In genomic region chr17:40779181-40779909, GRCh38 we compare ENCODE assay signal across 11 cellular contexts. TPM values are rescaled to one million over a fixed set of nuclear protein-coding genes. Genes with fewer than 3 reads are reported as not detected.
DNase-seq lines count a peak whose midpoint lies in the region; ATAC-seq and TF ChIP-seq lines count a peak whose summit lies in the region.
"Had no signal": no experiment of that assay in that cellular context is flagged by ENCODE, and none has a peak within 500 bp of the region (broad histone marks: within the 10 kb centered on the region; RNA-seq: fewer than 3 reads in every experiment).

No MANE protein-coding gene starts in this region.

- TF ChIP-seq POLR2A in GM18505 (IDR thresholded peaks at IDR 0.05; ENCODE audit: borderline replicate concordance, extremely low read depth, insufficient read depth, insufficient read length): no peak

- H3K9me3 Mint-ChIP-seq in activated T-helper 17 cell treated with anti-CD3 and anti-CD28 coated beads, Interleukin-2, amount 50 U/mL, for 72 hours: no peaks in the 10 kb centered on the region

- peaks cover 59% of the 10 kb centered on the region for H3K27me3 Mint-ChIP-seq in activated T-helper 17 cell treated with anti-CD3 and anti-CD28 coated beads, Interleukin-2, amount 50 U/mL, for 72 hours

- H3K9me3 ChIP-seq in right cardiac atrium (ENCODE audit: control insufficient read depth, low read length): no peaks in the 10 kb centered on the region
- no peaks in the 10 kb centered on the region for H3K9me3 ChIP-seq in left lung

- intact Hi-C loops in right cardiac atrium (cut with DNase I): no loop called here
- intact Hi-C loops in left ventricle myocardium superior (cut with micrococcal nuclease): no loop called here
- intact Hi-C loops in left lung (cut with DNase I): no loop called here

- peak overlapping the region; percentile 42 for H3K4me3 Mint-ChIP-seq in activated T-helper 17 cell treated with anti-CD3 and anti-CD28 coated beads, Interleukin-2, amount 50 U/mL, for 72 hours

- TF ChIP-seq CTCF in left lung (IDR thresholded peaks at IDR 0.05): no peak

- H3K4me1 Mint-ChIP-seq in activated T-helper 17 cell treated with anti-CD3 and anti-CD28 coated beads, Interleukin-2, amount 50 U/mL, for 72 hours: peaks cover 3% of the 10 kb centered on the region

- H3K27ac Mint-ChIP-seq in activated T-helper 17 cell treated with anti-CD3 and anti-CD28 coated beads, Interleukin-2, amount 50 U/mL, for 72 hours: no peak overlapping the region

- H3K4me1 ChIP-seq in right cardiac atrium (ENCODE audit: control insufficient read depth, insufficient read depth, low read length) (no peaks in the 10 kb centered on the region), left lung (no peaks in the 10 kb centered on the region)

- no peaks in the 10 kb centered on the region for H3K36me3 ChIP-seq in left lung

- H3K36me3 Mint-ChIP-seq in activated T-helper 17 cell treated with anti-CD3 and anti-CD28 coated beads, Interleukin-2, amount 50 U/mL, for 72 hours (ENCODE audit: low read depth): no peaks in the 10 kb centered on the region

- peak in 1 of 3 donors; percentile 49 for DNase-seq in right cardiac atrium
- DNase-seq in left ventricle myocardium superior: no peak
- peak; percentile 71 to 87 for DNase-seq in left lung
- DNase-seq in COLO829 (ENCODE audit: low spot score): no peak
- DNase-seq in HPDE6-E6E7 (ENCODE audit: extremely low spot score): no peak
- DNase-seq in SKM-1 (lab: John Stamatoyannopoulos, UW; ENCODE audit: unreplicated experiment): no peak
- DNase-seq: COR-L47 had no signal

- no peak overlapping the region for H3K27ac ChIP-seq in right cardiac atrium (ENCODE audit: low read length)
- peak overlapping the region; percentile 19 to 44 for H3K27ac ChIP-seq in left lung

- 30% methylated on average over 37 of the region's 37 CpGs for WGBS in right cardiac atrium

- peak in 1 of 2 donors; percentile 41 for ATAC-seq in right cardiac atrium
- ATAC-seq in left ventricle myocardium superior: no peak
- no peak for ATAC-seq in activated T-helper 17 cell treated with anti-CD3 and anti-CD28 coated beads, Interleukin-2, amount 50 U/mL, for 72 hours (replicated peaks)
- ATAC-seq in left lung: peak; percentile 96
- no peak for ATAC-seq in GM18505 (IDR thresholded peaks at IDR 0.05; ENCODE audit: unreplicated experiment)

- H3K4me3 ChIP-seq in right cardiac atrium (ENCODE audit: low read length) (peak overlapping the region; percentile 48), left lung (peak overlapping the region; percentile 9 to 23)

- H3K27me3 ChIP-seq in right cardiac atrium (ENCODE audit: control insufficient read depth, insufficient read depth) (no peaks in the 10 kb centered on the region), left lung (peaks cover 19 to 43% of the 10 kb centered on the region in 2 donors)

RNA-seq across cellular contexts. Expression of gene KRT27, which starts 3.0 kb away (rescaled TPM):
- total RNA-seq in right cardiac atrium (under 1 TPM in 1 of 4 donors, not detected in 3; 0.21 TPM), left ventricle myocardium superior (not detected), left lung (under 1 TPM; 0.44 to 0.55 TPM)
- 0.43 TPM for polyA plus RNA-seq in right cardiac atrium
- not detected for total RNA-seq in activated T-helper 17 cell treated with anti-CD3 and anti-CD28 coated beads, Interleukin-2, amount 50 U/mL, for 72 hours
- total RNA-seq: mesenteric fat pad, NCI-H460 had no signal

RNA-seq across cellular contexts. Expression of gene KRT26, which starts 7.3 kb away (rescaled TPM):
- total RNA-seq in right cardiac atrium (not detected), left ventricle myocardium superior (not detected), left lung (not detected)
- polyA plus RNA-seq in right cardiac atrium: not detected
- total RNA-seq in activated T-helper 17 cell treated with anti-CD3 and anti-CD28 coated beads, Interleukin-2, amount 50 U/mL, for 72 hours: not detected
- total RNA-seq: mesenteric fat pad, NCI-H460 had no signal

RNA-seq across cellular contexts. Expression of gene KRT28, which starts 20.4 kb away (rescaled TPM):
- total RNA-seq in right cardiac atrium (not detected), left ventricle myocardium superior (not detected), left lung (not detected)
- not detected for polyA plus RNA-seq in right cardiac atrium
- not detected for total RNA-seq in activated T-helper 17 cell treated with anti-CD3 and anti-CD28 coated beads, Interleukin-2, amount 50 U/mL, for 72 hours
- total RNA-seq: mesenteric fat pad, NCI-H460 had no signal

RNA-seq across cellular contexts. Expression of gene KRT25, which starts 24.2 kb away (rescaled TPM):
- total RNA-seq in right cardiac atrium (not detected), left ventricle myocardium superior (not detected), left lung (not detected)
- not detected for polyA plus RNA-seq in right cardiac atrium
- total RNA-seq in activated T-helper 17 cell treated with anti-CD3 and anti-CD28 coated beads, Interleukin-2, amount 50 U/mL, for 72 hours: not detected
- total RNA-seq: mesenteric fat pad, NCI-H460 had no signal

RNA-seq across cellular contexts. Expression of gene KRT10, which starts 43.1 kb away (rescaled TPM):
- 10 to 100 TPM; 65.8 to 79.5 (median 74.0) TPM for total RNA-seq in right cardiac atrium
- polyA plus RNA-seq in right cardiac atrium: 71.8 TPM
- total RNA-seq in left ventricle myocardium superior: 51.3 TPM
- total RNA-seq in activated T-helper 17 cell treated with anti-CD3 and anti-CD28 coated beads, Interleukin-2, amount 50 U/mL, for 72 hours: 10 to 100 TPM; 29.0 to 45.9 TPM
- 10 to 100 TPM; 42.0 to 43.2 TPM for total RNA-seq in left lung

Comparison
In these comparisons a context has a peak if more than half of its experiments do, and no peak if none do; other contexts are left out.
1. DNase-seq: peak in left lung (2 of 2); none in left ventricle myocardium superior (single experiment), COLO829 (single experiment), HPDE6-E6E7 (single experiment) and SKM-1 (single experiment).